Comparison of ENCODE assay signal across 17 cellular contexts in the genomic region with DNA sequence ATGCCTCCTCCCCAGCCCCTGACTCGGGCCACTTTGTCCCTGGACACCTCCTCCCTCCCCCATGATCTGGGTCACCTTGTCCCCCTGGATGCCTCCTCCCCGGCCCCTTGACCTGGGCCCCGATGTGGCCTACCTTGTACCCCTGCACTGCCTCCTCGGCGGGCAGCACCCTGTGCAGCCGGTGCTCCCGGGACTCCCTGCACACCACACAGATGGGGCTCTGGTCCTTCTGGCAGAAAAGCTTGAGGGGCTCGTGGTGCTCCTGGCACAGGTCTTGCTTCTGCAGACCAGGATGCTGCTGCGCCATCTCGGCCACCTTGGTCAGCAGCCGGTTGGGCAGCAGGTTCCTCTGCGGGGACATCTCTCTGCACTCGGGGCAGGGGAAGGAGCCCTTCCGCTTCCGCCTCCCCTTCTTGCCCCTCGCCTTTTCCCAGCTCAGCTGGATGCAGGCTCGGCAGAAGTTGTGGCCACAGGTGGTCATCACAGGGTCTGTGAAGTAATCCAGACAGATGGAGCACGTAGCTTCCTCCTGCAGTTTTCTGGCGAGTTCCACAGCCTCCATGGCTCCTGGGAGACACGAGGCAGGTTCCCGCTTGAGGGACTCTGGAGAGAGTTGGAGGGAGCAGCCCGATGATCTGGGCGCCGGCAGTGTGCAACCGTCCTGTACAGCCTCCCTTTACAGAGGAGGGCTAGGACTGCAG. TPM values are rescaled to one million over a fixed set of nuclear protein-coding genes. Genes with fewer than 3 reads are reported as not detected.
DNase-seq lines count a peak whose midpoint lies in the region; ATAC-seq and TF ChIP-seq lines count a peak whose summit lies in the region.
"Had no signal": no experiment of that assay in that cellular context is flagged by ENCODE, and none has a peak within 500 bp of the region (broad histone marks: within the 10 kb centered on the region; RNA-seq: fewer than 3 reads in every experiment).

No MANE protein-coding gene starts in this region.

- no peak for TF ChIP-seq POLR2A in GM18505 (IDR thresholded peaks at IDR 0.05; ENCODE audit: borderline replicate concordance, extremely low read depth, insufficient read depth, insufficient read length)
- no peak for TF ChIP-seq POLR2A in esophagus muscularis mucosa (IDR thresholded peaks at IDR 0.05; ENCODE audit: low read depth)

- H3K36me3 ChIP-seq in iPS DF 6.9 (ENCODE audit: control insufficient read depth, insufficient read depth, low read length) = no peaks in the 10 kb centered on the region
- peaks cover 0 to 11% (median 0%) of the 10 kb centered on the region in 4 donors for H3K36me3 ChIP-seq in esophagus muscularis mucosa
- H3K36me3 ChIP-seq: Peyer's patch had no signal

- peak overlapping the region; percentile 3; the same call in 1 of the 2 replicates for H3K4me3 ChIP-seq in iPS DF 6.9 (ENCODE audit: low read length)
- no peak overlapping the region for H3K4me3 ChIP-seq in esophagus muscularis mucosa
- H3K4me3 ChIP-seq: Peyer's patch had no signal

- no peak overlapping the region for H3K27ac Mint-ChIP-seq in natural killer cell treated with Interleukin-12 subunit alpha and Interleukin-12 subunit beta and Interleukin-15 and Interleukin-18, amount 100 ng/mL, for 72 hours
- no peak overlapping the region for H3K27ac Mint-ChIP-seq in natural killer cell
- no peak overlapping the region for H3K27ac Mint-ChIP-seq in osteocyte (ENCODE audit: unreplicated experiment)

- H3K4me1 ChIP-seq in iPS DF 6.9 (ENCODE audit: control insufficient read depth, insufficient read depth, low read length) (peaks cover 4% of the 10 kb centered on the region), esophagus muscularis mucosa (peaks cover 19 to 32% (median 21%) of the 10 kb centered on the region in 4 donors)

- no peaks in the 10 kb centered on the region for H3K36me3 Mint-ChIP-seq in natural killer cell treated with Interleukin-12 subunit alpha and Interleukin-12 subunit beta and Interleukin-15 and Interleukin-18, amount 100 ng/mL, for 72 hours
- H3K36me3 Mint-ChIP-seq in natural killer cell (no peaks in the 10 kb centered on the region), osteocyte (ENCODE audit: unreplicated experiment) (peaks cover 2% of the 10 kb centered on the region)

- no peak for TF ChIP-seq CTCF in natural killer cell (IDR thresholded peaks at IDR 0.05)
- TF ChIP-seq CTCF in osteocyte (IDR thresholded peaks at IDR 0.05) = no peak
- TF ChIP-seq CTCF in esophagus muscularis mucosa (IDR thresholded peaks at IDR 0.05) = no peak

- intact Hi-C loops in natural killer cell (cut with micrococcal nuclease) (no loop called here), posterior vena cava (cut with DNase I) (loop anchor here in 1 of 2 donors (5.0 kb wide), 1 partner anchor 1128 kb away; no protein-coding TSS in a partner anchor), esophagus muscularis mucosa (cut with DNase I) (no loop called here)

- H3K27me3 Mint-ChIP-seq in natural killer cell treated with Interleukin-12 subunit alpha and Interleukin-12 subunit beta and Interleukin-15 and Interleukin-18, amount 100 ng/mL, for 72 hours = peaks cover 0 to 7% of the 10 kb centered on the region in 2 donors
- H3K27me3 Mint-ChIP-seq in natural killer cell (ENCODE audit: low read depth in 2 of 2) (peaks cover 0 to 7% of the 10 kb centered on the region in 2 donors), osteocyte (ENCODE audit: unreplicated experiment) (no peaks in the 10 kb centered on the region)

- H3K9me3 ChIP-seq in iPS DF 6.9 (ENCODE audit: control insufficient read depth, insufficient read depth, low read length) = no peaks in the 10 kb centered on the region
- no peaks in the 10 kb centered on the region for H3K9me3 ChIP-seq in esophagus muscularis mucosa
- H3K9me3 ChIP-seq: Peyer's patch had no signal

- no peak for ATAC-seq in natural killer cell treated with Interleukin-12 subunit alpha and Interleukin-12 subunit beta and Interleukin-15 and Interleukin-18, amount 100 ng/mL, for 72 hours
- ATAC-seq in natural killer cell (no peak), GM18505 (IDR thresholded peaks at IDR 0.05; ENCODE audit: unreplicated experiment) (no peak)

- H3K27ac ChIP-seq in iPS DF 6.9 (ENCODE audit: low read length) (no peak overlapping the region), esophagus muscularis mucosa (replicated peaks in 1 of 4) (no peak overlapping the region)
- H3K27ac ChIP-seq: Peyer's patch had no signal

- peak overlapping the region; percentile 76 for H3K4me3 Mint-ChIP-seq in natural killer cell treated with Interleukin-12 subunit alpha and Interleukin-12 subunit beta and Interleukin-15 and Interleukin-18, amount 100 ng/mL, for 72 hours
- H3K4me3 Mint-ChIP-seq in natural killer cell (no peak overlapping the region), osteocyte (ENCODE audit: unreplicated experiment) (no peak overlapping the region)

- TF ChIP-seq EP300 in esophagus muscularis mucosa (IDR thresholded peaks at IDR 0.05) = no peak

- peaks cover 9 to 16% of the 10 kb centered on the region in 2 donors for H3K4me1 Mint-ChIP-seq in natural killer cell treated with Interleukin-12 subunit alpha and Interleukin-12 subunit beta and Interleukin-15 and Interleukin-18, amount 100 ng/mL, for 72 hours (ENCODE audit: low read depth in 2 of 2)
- H3K4me1 Mint-ChIP-seq in natural killer cell (peaks cover 15 to 41% of the 10 kb centered on the region in 2 donors), osteocyte (ENCODE audit: unreplicated experiment) (peaks cover 9% of the 10 kb centered on the region)

- H3K27me3 ChIP-seq in iPS DF 6.9 (ENCODE audit: control insufficient read depth, insufficient read depth, low read length) (peaks cover 15% of the 10 kb centered on the region; the same call in 1 of the 2 replicates), esophagus muscularis mucosa (peaks cover 0 to 50% (median 26%) of the 10 kb centered on the region in 4 donors)

- no peak for DNase-seq in natural killer cell treated with Interleukin-12 subunit alpha and Interleukin-12 subunit beta and Interleukin-15 and Interleukin-18, amount 100 ng/mL, for 72 hours (ENCODE audit: low spot score)
- DNase-seq in natural killer cell (no peak), iPS DF 6.9 (ENCODE audit: low read depth, low spot score) (no peak), posterior vena cava (ENCODE audit: low spot score) (peak; percentile 72), osteocyte (ENCODE audit: extremely low spot score, unreplicated experiment) (no peak), esophagus muscularis mucosa (ENCODE audit: extremely low spot score) (no peak)
- DNase-seq: H7, Karpas-422, MM.1S, NCI-H1092 treated with DMSO at 0.1 percent for 48 hours, NCI-H2081 treated with DMSO at 0.1 percent for 48 hours, NCI-H2227 treated with DMSO at 0.1 percent for 48 hours, NCI-H524 treated with DMSO at 0.1 percent for 48 hours, Peyer's patch, SHP77 treated with DMSO at 0.1 percent for 48 hours had no signal

- no CpG with 5 or more reads among the region's 25 CpGs for WGBS in iPS DF 6.9 (ENCODE audit: insufficient coverage, insufficient read length)
- 68% methylated on average over 20 of the region's 25 CpGs for WGBS in esophagus muscularis mucosa

- H3K9me3 Mint-ChIP-seq in natural killer cell treated with Interleukin-12 subunit alpha and Interleukin-12 subunit beta and Interleukin-15 and Interleukin-18, amount 100 ng/mL, for 72 hours = no peaks in the 10 kb centered on the region
- H3K9me3 Mint-ChIP-seq in natural killer cell = no peaks in the 10 kb centered on the region
- H3K9me3 Mint-ChIP-seq in osteocyte (ENCODE audit: unreplicated experiment) = no peaks in the 10 kb centered on the region

RNA-seq across cellular contexts. Expression of a gene that starts 2.0 kb away (rescaled TPM):
- total RNA-seq in natural killer cell treated with Interleukin-12 subunit alpha and Interleukin-12 subunit beta and Interleukin-15 and Interleukin-18, amount 100 ng/mL, for 72 hours = 1 to 10 TPM; 2.0 to 2.2 TPM
- total RNA-seq in natural killer cell (10 to 100 TPM in 1 of 3 donors, 1 to 10 TPM in 2; 8.0 to 13.4 (median 8.4) TPM), posterior vena cava (1 to 10 TPM in 1 of 2 donors, under 1 TPM in 1; 0.38 to 1.9 TPM), osteocyte (1.3 and 1.8 TPM in 2 replicates), esophagus muscularis mucosa (not detected)
- total RNA-seq: Daoy had no signal

RNA-seq across cellular contexts. Expression of a gene that starts 8.0 kb away (rescaled TPM):
- 10 to 100 TPM; 69.2 to 84.7 TPM for total RNA-seq in natural killer cell treated with Interleukin-12 subunit alpha and Interleukin-12 subunit beta and Interleukin-15 and Interleukin-18, amount 100 ng/mL, for 72 hours
- 10 to 100 TPM; 65.1 to 91.4 (median 83.2) TPM for total RNA-seq in natural killer cell
- total RNA-seq in posterior vena cava = 10 to 100 TPM; 12.7 to 13.3 TPM
- total RNA-seq in osteocyte = 22.0 and 25.2 TPM in 2 replicates
- total RNA-seq in esophagus muscularis mucosa = 10 to 100 TPM; 13.8 to 26.1 (median 20.9) TPM
